8 cellular contexts compared by ENCODE assay signal in the genomic region with DNA sequence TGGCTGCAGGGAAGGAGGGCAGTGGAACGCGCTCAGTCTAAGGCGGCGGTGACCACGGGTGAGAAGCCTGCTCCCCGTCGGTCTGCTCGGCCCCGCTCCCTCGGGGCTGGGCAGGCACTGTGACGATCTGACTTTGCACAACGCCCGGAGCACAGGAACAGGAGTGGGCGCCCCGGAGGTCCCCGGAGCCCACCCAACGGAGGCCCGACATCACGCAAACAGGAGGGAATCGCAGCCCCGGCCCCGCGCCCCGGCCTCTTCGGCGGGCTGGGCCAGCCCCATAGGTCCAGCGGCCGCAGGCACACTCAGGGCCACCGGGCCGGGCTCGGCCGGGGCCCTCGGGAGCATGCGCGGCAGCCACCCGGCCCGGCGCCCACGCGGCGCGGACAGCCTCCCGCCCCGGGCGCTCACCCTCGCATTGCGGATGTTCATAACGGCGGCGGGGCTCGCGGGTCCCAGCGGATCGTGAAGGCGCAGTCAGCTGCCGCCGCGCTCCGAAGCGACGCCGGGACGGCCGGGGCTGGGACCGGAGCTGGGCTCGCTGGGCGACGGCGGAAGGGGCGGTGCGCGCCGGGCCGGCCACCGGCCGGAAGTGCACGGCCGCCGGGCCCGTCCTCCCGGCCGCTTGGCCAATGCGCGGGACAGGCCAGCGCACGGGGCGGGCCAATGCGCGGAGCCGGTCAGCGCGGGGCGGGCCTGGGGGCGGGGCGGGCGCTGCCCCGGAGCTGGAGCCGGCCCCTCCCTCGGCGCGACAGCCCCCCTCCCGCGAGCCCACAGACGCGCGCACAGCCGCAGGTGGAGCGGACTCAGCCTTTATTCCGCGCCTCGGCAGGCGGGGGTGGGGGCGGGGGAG. TPM values are rescaled to one million over a fixed set of nuclear protein-coding genes. Genes with fewer than 3 reads are reported as not detected.
A peak's percentile ranks its signal among the peaks of the same experiment; 100 is the strongest.
DNase-seq lines count a peak whose midpoint lies in the region; ATAC-seq and TF ChIP-seq lines count a peak whose summit lies in the region.

Gene NAA10, minus strand, starts transcription at position 565 of the 853 bp plus-strand sequence. Its CDS starts 133 bp downstream, at position 432.

- CTCF ChIA-PET in activated naive CD4-positive, alpha-beta T cell treated with anti-CD3 and anti-CD28 coated beads for 36 hours (lab: Charles Lee): interaction anchor here (1.1 to 1.9 kb wide), 2 partner anchors 12 to 13 kb away, joined by 3 to 5 read pairs; no protein-coding TSS in a partner anchor

- H3F3A ChIP-seq in neural progenitor cell (ENCODE audit: low read depth): peaks cover 5% of the 10 kb centered on the region

- no peak for TF ChIP-seq CTCF in RWPE2 (IDR thresholded peaks at IDR 0.05; ENCODE audit: poor library complexity, severe bottlenecking)
- TF ChIP-seq CTCF in gastroesophageal sphincter (IDR thresholded peaks at IDR 0.05): no peak
- TF ChIP-seq CTCF in neural progenitor cell (IDR thresholded peaks at IDR 0.05): no peak
- TF ChIP-seq CTCF in upper lobe of left lung (IDR thresholded peaks at IDR 0.05): no peak

- peak within 1 kb of the TSS; percentile 69 for H3K27ac Mint-ChIP-seq in activated naive CD4-positive, alpha-beta T cell treated with anti-CD3 and anti-CD28 coated beads for 36 hours
- no peak within 1 kb of the TSS for H3K27ac Mint-ChIP-seq in neural progenitor cell

- intact Hi-C loops in activated naive CD4-positive, alpha-beta T cell treated with anti-CD3 and anti-CD28 coated beads for 36 hours (cut with micrococcal nuclease): loop anchor here (1.0 kb wide), 2 partner anchors 7 to 9 kb away; no protein-coding TSS in a partner anchor

- H3K36me3 Mint-ChIP-seq in activated naive CD4-positive, alpha-beta T cell treated with anti-CD3 and anti-CD28 coated beads for 36 hours (ENCODE audit: low read depth): peaks cover 10% of the 10 kb centered on the region
- peaks cover 2% of the 10 kb centered on the region for H3K36me3 Mint-ChIP-seq in neural progenitor cell

- H3K4me2 ChIP-seq in neural progenitor cell: peak within 1 kb of the TSS; percentile 86

- peak within 1 kb of the TSS; percentile 80 for H3K4me3 Mint-ChIP-seq in activated naive CD4-positive, alpha-beta T cell treated with anti-CD3 and anti-CD28 coated beads for 36 hours
- H3K4me3 Mint-ChIP-seq in neural progenitor cell: peak within 1 kb of the TSS; percentile 86

- H3K4me3 ChIP-seq in HUES64 (ENCODE audit: low read length): peak within 1 kb of the TSS; percentile 75
- peak within 1 kb of the TSS; percentile 90 for H3K4me3 ChIP-seq in RWPE2 (ENCODE audit: severe bottlenecking)
- peak within 1 kb of the TSS; percentile 65 to 78 for H3K4me3 ChIP-seq in gastroesophageal sphincter
- peak within 1 kb of the TSS; percentile 73 for H3K4me3 ChIP-seq in neural progenitor cell
- H3K4me3 ChIP-seq in upper lobe of left lung: peak within 1 kb of the TSS; percentile 60 to 78 (median 73)

- H4K20me1 ChIP-seq in neural progenitor cell (ENCODE audit: low read depth): no peaks in the 10 kb centered on the region

- DNase-seq in DMS79 treated with DMSO at 0.1 percent for 48 hours (lab: John Stamatoyannopoulos, UW) (peak; percentile 14), RWPE2 (ENCODE audit: low spot score) (no peak), neural progenitor cell (ENCODE audit: low spot score) (peak; percentile 89), upper lobe of left lung (peak; percentile 80 to 95)
- peak; percentile 53 for DNase-seq in activated naive CD4-positive, alpha-beta T cell treated with anti-CD3 and anti-CD28 coated beads for 36 hours

- H3K4me1 ChIP-seq in HUES64 (ENCODE audit: insufficient read depth, low read length) (no peaks in the 10 kb centered on the region), RWPE2 (ENCODE audit: insufficient read depth, poor library complexity, severe bottlenecking) (no peaks in the 10 kb centered on the region), gastroesophageal sphincter (peaks cover 0 to 21% (median 4%) of the 10 kb centered on the region in 3 donors), neural progenitor cell (no peaks in the 10 kb centered on the region), upper lobe of left lung (peaks cover 5 to 36% (median 13%) of the 10 kb centered on the region in 4 donors)

- peak within 1 kb of the TSS; percentile 81 for H3K9ac ChIP-seq in HUES64 (ENCODE audit: low read depth, low read length)
- H3K9ac ChIP-seq in neural progenitor cell: peak within 1 kb of the TSS; percentile 52

- H3K27ac ChIP-seq in HUES64 (ENCODE audit: low read depth, low read length) (no peak within 1 kb of the TSS), RWPE2 (ENCODE audit: poor library complexity, severe bottlenecking) (peak within 1 kb of the TSS; percentile 45), gastroesophageal sphincter (peak within 1 kb of the TSS in 3 of 4 donors; percentile 74 to 79 (median 76)), neural progenitor cell (no peak within 1 kb of the TSS), upper lobe of left lung (peak within 1 kb of the TSS; percentile 60 to 76 (median 70))

- ATAC-seq in GM21447 (IDR thresholded peaks at IDR 0.05; ENCODE audit: unreplicated experiment) (peak; percentile 83), RWPE2 (ENCODE audit: low read depth) (peak; percentile 95), gastroesophageal sphincter (peak; percentile 97), upper lobe of left lung (ENCODE audit: low FRiP score in 2 of 2) (peak; percentile 87 to 98)

- H3K9me3 Mint-ChIP-seq in activated naive CD4-positive, alpha-beta T cell treated with anti-CD3 and anti-CD28 coated beads for 36 hours: no peaks in the 10 kb centered on the region
- peaks cover 7% of the 10 kb centered on the region for H3K9me3 Mint-ChIP-seq in neural progenitor cell

- H3K27me3 Mint-ChIP-seq in activated naive CD4-positive, alpha-beta T cell treated with anti-CD3 and anti-CD28 coated beads for 36 hours (ENCODE audit: low read depth): no peaks in the 10 kb centered on the region
- peaks cover 2% of the 10 kb centered on the region for H3K27me3 Mint-ChIP-seq in neural progenitor cell (ENCODE audit: insufficient read depth, low read depth)

- TF ChIP-seq EP300 in gastroesophageal sphincter (IDR thresholded peaks at IDR 0.05): no peak
- no peak for TF ChIP-seq EP300 in upper lobe of left lung (IDR thresholded peaks at IDR 0.05)

- peaks cover 37% of the 10 kb centered on the region for H3K4me1 Mint-ChIP-seq in activated naive CD4-positive, alpha-beta T cell treated with anti-CD3 and anti-CD28 coated beads for 36 hours (ENCODE audit: low read depth)
- H3K4me1 Mint-ChIP-seq in neural progenitor cell: peaks cover 12% of the 10 kb centered on the region

- H3K9me3 ChIP-seq in HUES64 (ENCODE audit: insufficient read depth, low read depth, low read length) (no peaks in the 10 kb centered on the region), RWPE2 (ENCODE audit: severe bottlenecking) (no peaks in the 10 kb centered on the region), gastroesophageal sphincter (no peaks in the 10 kb centered on the region), neural progenitor cell (ENCODE audit: low read depth) (no peaks in the 10 kb centered on the region), upper lobe of left lung (no peaks in the 10 kb centered on the region)

- H3K79me2 ChIP-seq in neural progenitor cell (ENCODE audit: low read depth): peaks cover 18% of the 10 kb centered on the region

- TF ChIP-seq POLR2A in gastroesophageal sphincter (IDR thresholded peaks at IDR 0.05): peak; percentile 44 to 58
- TF ChIP-seq POLR2A in upper lobe of left lung (IDR thresholded peaks at IDR 0.05): peak in 2 of 4 donors; percentile 25 to 52

- H3K36me3 ChIP-seq in HUES64 (ENCODE audit: insufficient read depth, low read length) (peaks cover 33% of the 10 kb centered on the region), RWPE2 (ENCODE audit: low read depth) (peaks cover 12% of the 10 kb centered on the region), gastroesophageal sphincter (peaks cover 0 to 31% of the 10 kb centered on the region in 2 donors), neural progenitor cell (no peaks in the 10 kb centered on the region), upper lobe of left lung (peaks cover 0 to 32% (median 11%) of the 10 kb centered on the region in 4 donors)

- no peak within 1 kb of the TSS for H2AFZ ChIP-seq in neural progenitor cell (replicated peaks)

- no peaks in the 10 kb centered on the region for H3K27me3 ChIP-seq in HUES64 (ENCODE audit: insufficient read depth, low read length)
- H3K27me3 ChIP-seq in RWPE2 (ENCODE audit: insufficient read depth, poor library complexity, severe bottlenecking): no peaks in the 10 kb centered on the region
- H3K27me3 ChIP-seq in gastroesophageal sphincter: no peaks in the 10 kb centered on the region
- H3K27me3 ChIP-seq in neural progenitor cell: no peaks in the 10 kb centered on the region
- H3K27me3 ChIP-seq in upper lobe of left lung: no peaks in the 10 kb centered on the region

- under 1% methylated on average over 100 of the region's 113 CpGs for WGBS in HUES64
- no CpG with 5 or more reads among the region's 113 CpGs for WGBS in gastroesophageal sphincter (ENCODE audit: low coverage in 1 of 2), 2 donors
- 12% methylated on average over 13 of the region's 113 CpGs; no CpG with 5 or more reads in 1 of the 2 donors for WGBS in upper lobe of left lung, 2 donors

RNA-seq across cellular contexts. Expression of gene NAA10, which starts in this region (rescaled TPM):
- 88.5 TPM for polyA plus RNA-seq in HUES64 (2013, experiment 1 of 2)
- polyA plus RNA-seq in HUES64 (2013, experiment 2 of 2): 80.7 TPM
- total RNA-seq in activated naive CD4-positive, alpha-beta T cell treated with anti-CD3 and anti-CD28 coated beads for 36 hours: 100 to 1,000 TPM; 120 to 121 TPM
- total RNA-seq in gastroesophageal sphincter (100 to 1,000 TPM in 1 of 4 donors, 10 to 100 TPM in 3; 68.3 to 103 (median 89.2) TPM), neural progenitor cell (ENCODE audit: low replicate concordance) (55.5 and 113 TPM in 2 replicates), upper lobe of left lung (100 to 1,000 TPM in 2 of 6 donors, 10 to 100 TPM in 4; 30.7 to 116 (median 76.2) TPM)

Comparison
In these comparisons a context has a peak if more than half of its experiments do, and no peak if none do; other contexts are left out.
1. H3K27ac ChIP-seq: peak in RWPE2 (single experiment), gastroesophageal sphincter (3 of 4) and upper lobe of left lung (4 of 4); none in HUES64 (single experiment) and neural progenitor cell (single experiment).
2. Peak in every context shown above with its lines, with median percentiles within 50 percentile points of each other: ATAC-seq and H3K4me3 ChIP-seq.